In the genomic region with DNA sequence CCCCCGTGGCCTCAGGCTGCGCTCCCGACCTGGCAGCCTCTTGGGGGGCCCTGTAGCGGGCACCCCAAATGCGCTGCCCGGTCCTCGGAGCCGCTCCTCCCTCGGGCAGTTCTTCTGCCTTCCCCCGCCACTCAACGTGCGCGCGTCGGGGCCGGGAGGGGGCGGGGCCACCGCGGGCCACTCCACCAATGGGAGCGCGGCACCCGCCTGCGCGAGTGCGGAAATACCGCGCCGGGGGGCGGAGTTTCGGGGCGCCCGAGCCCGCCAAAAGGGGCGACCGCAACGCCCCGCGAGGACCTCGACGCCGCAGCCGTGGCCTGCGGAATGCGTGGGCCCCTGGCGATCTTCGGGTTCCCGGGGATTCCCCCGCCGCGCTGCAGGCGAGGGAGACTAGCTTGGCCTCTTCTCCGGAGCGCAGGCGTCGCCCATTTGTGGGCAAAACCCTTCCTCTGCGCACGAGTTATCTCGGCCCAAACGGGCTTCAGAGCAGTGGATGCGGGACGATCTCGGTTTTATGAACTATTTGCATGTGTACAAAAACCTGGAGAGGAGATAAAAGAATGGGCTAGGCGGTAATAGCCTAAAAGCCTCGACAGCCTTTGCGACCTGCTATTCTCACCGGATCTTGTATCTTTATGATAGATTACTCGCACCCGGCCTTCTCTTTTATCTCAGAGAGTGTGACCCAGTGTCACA, we compare ENCODE assay signal across 8 cellular contexts. TPM values are rescaled to one million over a fixed set of nuclear protein-coding genes. Genes with fewer than 3 reads are reported as not detected.
DNase-seq lines count a peak whose midpoint lies in the region; ATAC-seq, FAIRE-seq and TF ChIP-seq lines count a peak whose summit lies in the region.

TSS of gene TASOR (minus strand) at position 144 of the 696 bp plus-strand sequence. CDS start 259 bp downstream, outside the sequence.

- H4K8ac ChIP-seq in H1 (ENCODE audit: extremely low read depth, insufficient read depth, low read length): peak within 1 kb of the TSS; percentile 100
- no peak within 1 kb of the TSS for H4K8ac ChIP-seq in mesendoderm (ENCODE audit: low read depth, low read length)

- no peaks in the 10 kb centered on the region for H3K27me3 ChIP-seq in BJ (ENCODE audit: control insufficient read depth, insufficient read depth, low read length)
- H3K27me3 ChIP-seq in H1 (replicated peaks in 1 of 4; ENCODE audit: control insufficient read depth in 3 of 4, extremely low read depth in 1 of 4, insufficient read depth in 3 of 4, low read length in 3 of 4): peaks cover 4 to 18% (median 14%) of the 10 kb centered on the region in 4 experiments
- H3K27me3 ChIP-seq in mesendoderm (ENCODE audit: insufficient read depth, low read length, poor library complexity): no peaks in the 10 kb centered on the region

- H4K5ac ChIP-seq in H1 (ENCODE audit: insufficient read length, low read depth, low read length): peak within 1 kb of the TSS; percentile 98
- peak within 1 kb of the TSS; percentile 74 for H4K5ac ChIP-seq in mesendoderm (ENCODE audit: low read length)

- no peak for TF ChIP-seq EP300 in H1 (IDR thresholded peaks at IDR 0.05; ENCODE audit: borderline replicate concordance in 1 of 2, low read depth in 2 of 2, low read length in 2 of 2)

- H3K4me2 ChIP-seq in H1 (ENCODE audit: insufficient read depth in 1 of 2, low read depth in 2 of 2, low read length in 2 of 2) (peak within 1 kb of the TSS; percentile 70 to 87), mesendoderm (ENCODE audit: low read length) (peak within 1 kb of the TSS; percentile 94)

- H3K56ac ChIP-seq in H1 (replicated peaks; ENCODE audit: insufficient read length, low read depth, low read length): peak within 1 kb of the TSS; percentile 95
- peak within 1 kb of the TSS; percentile 99 for H3K56ac ChIP-seq in mesendoderm (ENCODE audit: low read length)

- H3K79me2 ChIP-seq in H1 (ENCODE audit: control insufficient read depth in 1 of 2, insufficient read depth in 2 of 2, low read length in 2 of 2) (peaks cover 0 to 39% of the 10 kb centered on the region in 2 experiments; a peak in 2 of 4 replicates), mesendoderm (ENCODE audit: control insufficient read depth, insufficient read depth, low read length) (peaks cover 8% of the 10 kb centered on the region)

- peak within 1 kb of the TSS; percentile 99 for H4K91ac ChIP-seq in H1 (replicated peaks; ENCODE audit: insufficient read length, low read length)

- H2BK120ac ChIP-seq in H1 (replicated peaks; ENCODE audit: low read depth, low read length) (peak within 1 kb of the TSS; percentile 90), mesendoderm (ENCODE audit: low read depth, low read length) (no peak within 1 kb of the TSS)

- TF ChIP-seq RAD21 in H1 (IDR thresholded peaks at IDR 0.05 in 1 of 2, conservative IDR thresholded peaks at IDR 0.05 in 1 of 2; ENCODE audit: low read depth in 2 of 2, low read length in 2 of 2): no peak

- peak within 1 kb of the TSS; percentile 92 for H2BK5ac ChIP-seq in H1 (ENCODE audit: low read depth, low read length)
- H2BK5ac ChIP-seq in mesendoderm (ENCODE audit: low read length): peak within 1 kb of the TSS; percentile 71

- H2BK20ac ChIP-seq in H1 (ENCODE audit: low read length): 0 out of 2 replicates have a peak within 1 kb of the TSS, but pooled peaks have one; percentile 41

- peak within 1 kb of the TSS; percentile 99 for H3K14ac ChIP-seq in H1 (ENCODE audit: insufficient read length)

- H3K18ac ChIP-seq in H1 (ENCODE audit: extremely low read depth, low read length) (peak within 1 kb of the TSS; percentile 93), mesendoderm (ENCODE audit: low read length) (peak within 1 kb of the TSS; percentile 98)

- H3K36me3 ChIP-seq in BJ (ENCODE audit: control insufficient read depth, insufficient read depth, low read length) (no peaks in the 10 kb centered on the region), H1 (ENCODE audit: control insufficient read depth in 2 of 4, insufficient read depth in 4 of 4, low read length in 3 of 4) (peaks cover 0 to 6% (median 2%) of the 10 kb centered on the region in 4 experiments; a peak in 3 of 8 replicates), mesendoderm (ENCODE audit: control insufficient read depth, insufficient read depth, low read length) (no peaks in the 10 kb centered on the region)

- H3K4me1 Mint-ChIP-seq in activated CD8-positive, alpha-beta memory T cell treated with anti-CD3 and anti-CD28 coated beads, Interleukin-2, amount 10 ng/mL, durations not matched to agents 7 days and 5 days: peaks cover 37% of the 10 kb centered on the region

- H3K27me3 Mint-ChIP-seq in activated CD8-positive, alpha-beta memory T cell treated with anti-CD3 and anti-CD28 coated beads, Interleukin-2, amount 10 ng/mL, durations not matched to agents 7 days and 5 days: no peaks in the 10 kb centered on the region

- peak within 1 kb of the TSS; percentile 92 for H3K27ac Mint-ChIP-seq in activated CD8-positive, alpha-beta memory T cell treated with anti-CD3 and anti-CD28 coated beads, Interleukin-2, amount 10 ng/mL, durations not matched to agents 7 days and 5 days

- H3K27ac ChIP-seq in H1 (ENCODE audit: low read depth, low read length) (peak within 1 kb of the TSS; percentile 96), mesendoderm (ENCODE audit: low read depth, low read length) (peak within 1 kb of the TSS; percentile 92)

- H3K4me1 ChIP-seq in H1 (replicated peaks in 1 of 4; ENCODE audit: control insufficient read depth in 3 of 4, insufficient read depth in 4 of 4, low read length in 3 of 4) (peaks cover 0 to 2% (median 1%) of the 10 kb centered on the region in 4 experiments; a peak in 3 of 7 replicates), mesendoderm (ENCODE audit: control insufficient read depth, low read depth, low read length) (no peaks in the 10 kb centered on the region)

- peak in 1 of 2 experiments; percentile 40; a peak in 1 of 3 replicates for TF ChIP-seq POLR2A in H1 (IDR thresholded peaks at IDR 0.05; ENCODE audit: control extremely low read depth in 1 of 2, low read depth in 2 of 2, low read length in 2 of 2)

- H3K4ac ChIP-seq in H1 (replicated peaks; ENCODE audit: insufficient read length, low read depth, low read length) (peak within 1 kb of the TSS; percentile 94), mesendoderm (ENCODE audit: low read depth, low read length) (peak within 1 kb of the TSS; percentile 81)

- TF ChIP-seq CTCF in BJ (IDR thresholded peaks at IDR 0.05; ENCODE audit: insufficient read depth, low read depth, low read length): no peak
- TF ChIP-seq CTCF in H1 (IDR thresholded peaks at IDR 0.05; ENCODE audit: control extremely low read depth in 1 of 3, insufficient read depth in 1 of 3, low read depth in 1 of 3, low read length in 3 of 3): no peak

- POLR2A ChIA-PET in BJ (lab: Charles Lee): interaction anchor here (0.6 to 1.5 kb wide), 4 partner anchors 9 to 1815 kb away, joined by 3 to 9 read pairs (median 6); no protein-coding TSS in a partner anchor
- POLR2A ChIA-PET in H1 (lab: Charles Lee; ENCODE audit: partially characterized antibody): interaction anchor here (0.7 to 3.0 kb wide), 8 partner anchors 9 to 325 kb away, joined by 3 to 14 read pairs (median 6); partner anchors contain the start of gene CCDC66

- no peak within 1 kb of the TSS for H2BK15ac ChIP-seq in H1 (ENCODE audit: low read length)
- H2BK15ac ChIP-seq in mesendoderm (replicated peaks; ENCODE audit: low read depth): no peak within 1 kb of the TSS

- no peak within 1 kb of the TSS; the same call in 1 of the 2 replicates for H2AFZ ChIP-seq in H1 (ENCODE audit: low read length)

- H3K4me3 ChIP-seq in BJ (ENCODE audit: low read depth, low read length) (peak within 1 kb of the TSS; percentile 94), H1 (ENCODE audit: extremely low read depth in 1 of 4, insufficient read depth in 2 of 4, low read depth in 3 of 4, low read length in 4 of 4) (peak within 1 kb of the TSS; percentile 79 to 94 (median 84)), mesendoderm (ENCODE audit: low read length) (peak within 1 kb of the TSS; percentile 91)

- peak within 1 kb of the TSS; percentile 85 for H3K4me3 Mint-ChIP-seq in activated CD8-positive, alpha-beta memory T cell treated with anti-CD3 and anti-CD28 coated beads, Interleukin-2, amount 10 ng/mL, durations not matched to agents 7 days and 5 days

- H3K36me3 Mint-ChIP-seq in activated CD8-positive, alpha-beta memory T cell treated with anti-CD3 and anti-CD28 coated beads, Interleukin-2, amount 10 ng/mL, durations not matched to agents 7 days and 5 days: peaks cover 44% of the 10 kb centered on the region

- H3K9ac ChIP-seq in H1 (replicated peaks in 1 of 4; ENCODE audit: extremely low read depth in 1 of 4, low read depth in 3 of 4, low read length in 3 of 4) (peak within 1 kb of the TSS; percentile 85 to 93 (median 90)), mesendoderm (ENCODE audit: low read length) (peak within 1 kb of the TSS; percentile 96)

- WGBS in H1 (ENCODE audit: extremely low coverage in 1 of 2, insufficient coverage in 1 of 2, insufficient read length in 1 of 2, insufficient replicate concordance in 2 of 2, low coverage in 1 of 2, low lambda C conversion rate in 2 of 2, missing lambda C conversion rate in 1 of 2), 2 experiments: 48% methylated on average over 26 of the region's 68 CpGs; no CpG with 5 or more reads in 1 of the 2 experiments
- WGBS in mesendoderm (ENCODE audit: extremely low coverage, insufficient coverage, low lambda C conversion rate): no CpG with 5 or more reads among the region's 68 CpGs

- H2BK12ac ChIP-seq in H1 (ENCODE audit: low read depth, low read length): peak within 1 kb of the TSS; percentile 54; the same call in 1 of the 2 replicates

- H3K9me3 ChIP-seq in H1 (ENCODE audit: insufficient read depth in 2 of 2, low read depth in 1 of 2, low read length in 1 of 2): peaks cover 5 to 11% of the 10 kb centered on the region in 2 experiments; a peak in 3 of 4 replicates

- CTCF ChIA-PET in BJ (lab: Yijun Ruan, JAX) (interaction anchor here (1.2 kb wide), 1 partner anchor 11 kb away, joined by 3 read pairs; no protein-coding TSS in a partner anchor), H1 (lab: Charles Lee; ENCODE audit: partially characterized antibody) (interaction anchor here (1.3 kb wide), 1 partner anchor 323 kb away, joined by 3 read pairs; no protein-coding TSS in a partner anchor)
- CTCF ChIA-PET in activated CD8-positive, alpha-beta memory T cell treated with anti-CD3 and anti-CD28 coated beads, Interleukin-2, amount 10 ng/mL, durations not matched to agents 7 days and 5 days (lab: Charles Lee): interaction anchor here (1.1 to 2.1 kb wide), 10 partner anchors 10 to 304 kb away, joined by 3 to 11 read pairs (median 5); partner anchors contain the start of gene CCDC66

- H3K9me3 Mint-ChIP-seq in activated CD8-positive, alpha-beta memory T cell treated with anti-CD3 and anti-CD28 coated beads, Interleukin-2, amount 10 ng/mL, durations not matched to agents 7 days and 5 days (ENCODE audit: low read depth): peaks cover 4% of the 10 kb centered on the region

- H3K23ac ChIP-seq in H1 (ENCODE audit: insufficient read length): peak within 1 kb of the TSS; percentile 28
- H3K23ac ChIP-seq in mesendoderm (ENCODE audit: low read length): peak within 1 kb of the TSS; percentile 74

- H3K23me2 ChIP-seq in H1 (ENCODE audit: low read depth, low read length): peaks cover 3% of the 10 kb centered on the region

- no peaks in the 10 kb centered on the region for H4K20me1 ChIP-seq in H1 (replicated peaks in 1 of 2; ENCODE audit: control insufficient read depth in 1 of 2, insufficient read depth in 2 of 2, low read length in 2 of 2)

- FAIRE-seq in H1 (lab: Jason Lieb, UNC): no peak

- peak; percentile 11 for DNase-seq in BJ (ENCODE audit: low read depth)
- peak; percentile 67 for DNase-seq in NK-92 treated with Interleukin-12 subunit alpha and Interleukin-12 subunit beta, amount 100 ng/mL, for 24 hours (lab: John Stamatoyannopoulos, UW)
- DNase-seq in activated CD8-positive, alpha-beta memory T cell treated with anti-CD3 and anti-CD28 coated beads, Interleukin-2, amount 10 ng/mL, durations not matched to agents 7 days and 5 days: peak; percentile 91
- DNase-seq in H1 (ENCODE audit: low read depth in 1 of 2, low spot score in 2 of 2): peak; percentile 33 to 90
- DNase-seq in mesendoderm: peak; percentile 81
- peak; percentile 79 for DNase-seq in stimulated activated CD8-positive, alpha-beta memory T cell treated with anti-CD3 and anti-CD28 coated beads, Interleukin-12 subunit alpha, Interleukin-12 subunit beta, amount 100 ng/mL, for 4 hours (ENCODE audit: low read depth)

- ATAC-seq in GM19023 (IDR thresholded peaks at IDR 0.05; ENCODE audit: unreplicated experiment) (peak; percentile 84), HG03280 (IDR thresholded peaks at IDR 0.05; ENCODE audit: unreplicated experiment) (peak; percentile 77)
- peak; percentile 88 for ATAC-seq in activated CD8-positive, alpha-beta memory T cell treated with anti-CD3 and anti-CD28 coated beads, Interleukin-2, amount 10 ng/mL, durations not matched to agents 7 days and 5 days

- H2AK5ac ChIP-seq in H1 (ENCODE audit: low read depth, low read length): no peak within 1 kb of the TSS
- H2AK5ac ChIP-seq in mesendoderm (ENCODE audit: low read length): no peak within 1 kb of the TSS

- H3K79me1 ChIP-seq in H1 (ENCODE audit: low read depth, low read length) (no peaks in the 10 kb centered on the region; the same call in 1 of the 2 replicates), mesendoderm (ENCODE audit: low read length) (no peaks in the 10 kb centered on the region)

RNA-seq across cellular contexts. Expression of gene TASOR, which starts in this region (rescaled TPM):
- 14.9 and 28.6 TPM in 2 replicates for polyA plus RNA-seq in BJ (2011; rRNA removed)
- 23.8 and 48.9 TPM in 2 replicates for polyA minus RNA-seq in BJ (2011; rRNA and poly(A)+ RNA removed)
- 10 to 100 TPM; 70.3 to 72.8 TPM for total RNA-seq in activated CD8-positive, alpha-beta memory T cell treated with anti-CD3 and anti-CD28 coated beads, Interleukin-2, amount 10 ng/mL, durations not matched to agents 7 days and 5 days
- 40.1 and 45.5 TPM in 2 replicates for total RNA-seq in H1 (2021; fragmentation: NEBNext Ultra II Directional; extraction: Animal tissue kit (Norgen Biotek cat#: 25700))
- 7.8 and 12.2 TPM in 2 replicates for polyA plus RNA-seq in H1 (2011; rRNA removed)
- polyA plus RNA-seq in H1 (2011; cell fraction: cytosol; rRNA removed): 15.6 TPM
- polyA plus RNA-seq in H1 (2011; cell fraction: nucleus; rRNA removed): 8.8 TPM
- polyA plus RNA-seq in H1 (2012, experiment 1 of 2): 13.4 to 23.7 TPM (median 17.5 TPM) in 4 replicates
- 2.5 TPM for polyA plus RNA-seq in H1 (2012, experiment 2 of 2)
- 17.7 TPM for polyA plus RNA-seq in H1 (2013, experiment 1 of 2)
- 16.4 TPM for polyA plus RNA-seq in H1 (2013, experiment 2 of 2)
- polyA minus RNA-seq in H1 (2011; rRNA and poly(A)+ RNA removed): 31.3 and 54.6 TPM in 2 replicates
- 33.1 TPM for polyA minus RNA-seq in H1 (2011; cell fraction: cytosol; rRNA and poly(A)+ RNA removed)
- 49.3 TPM for polyA minus RNA-seq in H1 (2011; cell fraction: nucleus; rRNA and poly(A)+ RNA removed)
- 20.5 TPM for polyA plus RNA-seq in mesendoderm (2013, experiment 1 of 2)
- polyA plus RNA-seq in mesendoderm (2013, experiment 2 of 2): 20.6 TPM

Comparison
In these comparisons a context has a peak if more than half of its experiments do, and no peak if none do; other contexts are left out.
1. Peak in every context shown above with its lines: DNase-seq, ATAC-seq, H3K4me3 ChIP-seq and H3K27ac ChIP-seq.
2. DNase-seq: peak in every context shown above with its lines; median percentile 91 in activated CD8-positive, alpha-beta memory T cell treated with anti-CD3 and anti-CD28 coated beads, Interleukin-2, amount 10 ng/mL, durations not matched to agents 7 days and 5 days; 81 in mesendoderm; 79 in stimulated activated CD8-positive, alpha-beta memory T cell treated with anti-CD3 and anti-CD28 coated beads, Interleukin-12 subunit alpha, Interleukin-12 subunit beta, amount 100 ng/mL, for 4 hours; 67 in NK-92 treated with Interleukin-12 subunit alpha and Interleukin-12 subunit beta, amount 100 ng/mL, for 24 hours; 62 in H1; 11 in BJ.